ENCODE assay signal across 12 cellular contexts in the genomic region with DNA sequence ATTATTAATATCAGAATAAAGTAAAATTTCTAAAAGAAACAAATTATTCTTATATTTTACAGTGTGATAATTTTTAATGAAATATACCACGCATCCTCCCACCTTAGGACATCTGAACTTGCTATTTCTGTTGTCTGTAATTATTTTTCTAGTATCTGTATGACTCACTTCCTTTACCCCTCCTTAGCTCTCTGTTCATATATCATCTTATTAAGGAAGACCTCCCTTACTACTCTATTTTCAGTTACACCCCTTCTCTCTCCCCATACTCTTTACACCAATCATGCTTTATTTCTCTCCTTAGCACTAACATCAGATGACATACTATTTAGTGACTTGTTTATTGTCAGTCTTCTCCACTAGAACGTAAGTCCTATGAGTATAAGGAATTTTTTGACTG. TPM values are rescaled to one million over a fixed set of nuclear protein-coding genes. Genes with fewer than 3 reads are reported as not detected.
DNase-seq lines count a peak whose midpoint lies in the region; ATAC-seq lines count a peak whose summit lies in the region.
"Had no signal": no experiment of that assay in that cellular context is flagged by ENCODE, and none has a peak within 500 bp of the region (broad histone marks: within the 10 kb centered on the region; RNA-seq: fewer than 3 reads in every experiment).

No MANE protein-coding gene starts in this region.

- H3K4me3 Mint-ChIP-seq in activated T-cell treated with anti-CD3 and anti-CD28 coated beads, Interleukin-2, amount 50 U/mL, for 24 hours: no peak overlapping the region
- H3K4me3 Mint-ChIP-seq in stimulated activated naive CD8-positive, alpha-beta T cell treated with anti-CD3 and anti-CD28 coated beads, Interleukin-15, amount 100 ng/mL, for 72 hours: no peak overlapping the region

- H3K27ac Mint-ChIP-seq in activated T-cell treated with anti-CD3 and anti-CD28 coated beads, Interleukin-2, amount 50 U/mL, for 24 hours: peak overlapping the region; percentile 12
- no peak overlapping the region for H3K27ac Mint-ChIP-seq in stimulated activated naive CD8-positive, alpha-beta T cell treated with anti-CD3 and anti-CD28 coated beads, Interleukin-15, amount 100 ng/mL, for 72 hours

- no peaks in the 10 kb centered on the region for H3K9me3 Mint-ChIP-seq in activated T-cell treated with anti-CD3 and anti-CD28 coated beads, Interleukin-2, amount 50 U/mL, for 24 hours
- H3K9me3 Mint-ChIP-seq in stimulated activated naive CD8-positive, alpha-beta T cell treated with anti-CD3 and anti-CD28 coated beads, Interleukin-15, amount 100 ng/mL, for 72 hours: no peaks in the 10 kb centered on the region

- DNase-seq in activated T-cell treated with anti-CD3 and anti-CD28 coated beads, Interleukin-2, amount 50 U/mL, for 24 hours: no peak
- DNase-seq in activated T-cell treated with anti-CD3 and anti-CD28 coated beads, Interleukin-2, amount 50 U/mL, for 1 hour: no peak
- DNase-seq in HT1080 (ENCODE audit: low read depth): peak; percentile 39
- DNase-seq in stimulated activated naive CD8-positive, alpha-beta T cell treated with anti-CD3 and anti-CD28 coated beads, Interleukin-15, amount 100 ng/mL, for 72 hours: no peak
- DNase-seq in GM19238 (ENCODE audit: insufficient read length, low spot score): no peak
- no peak for DNase-seq in HPDE6-E6E7 (ENCODE audit: extremely low spot score)
- no peak for DNase-seq in NCI-H510A treated with DMSO at 0.1 percent for 48 hours (lab: John Stamatoyannopoulos, UW)
- DNase-seq: right cardiac atrium; stimulated activated naive CD4-positive, alpha-beta T cell treated with Interleukin-2 at 50 U/mL for 16 hours had no signal

- H3K36me3 Mint-ChIP-seq in activated T-cell treated with anti-CD3 and anti-CD28 coated beads, Interleukin-2, amount 50 U/mL, for 24 hours (ENCODE audit: low read depth): peaks cover 71% of the 10 kb centered on the region

- peak; percentile 81 for ATAC-seq in HG02642 (IDR thresholded peaks at IDR 0.05; ENCODE audit: poor library complexity, unreplicated experiment)
- peak; percentile 62 for ATAC-seq in stimulated activated naive CD8-positive, alpha-beta T cell treated with anti-CD3 and anti-CD28 coated beads, Interleukin-15, amount 100 ng/mL, for 72 hours
- ATAC-seq: right cardiac atrium had no signal

- peaks cover 14% of the 10 kb centered on the region for H3K4me1 Mint-ChIP-seq in activated T-cell treated with anti-CD3 and anti-CD28 coated beads, Interleukin-2, amount 50 U/mL, for 24 hours (ENCODE audit: low read depth)
- peaks cover 13% of the 10 kb centered on the region for H3K4me1 Mint-ChIP-seq in stimulated activated naive CD8-positive, alpha-beta T cell treated with anti-CD3 and anti-CD28 coated beads, Interleukin-15, amount 100 ng/mL, for 72 hours

- no peaks in the 10 kb centered on the region for H3K27me3 Mint-ChIP-seq in activated T-cell treated with anti-CD3 and anti-CD28 coated beads, Interleukin-2, amount 50 U/mL, for 24 hours
- H3K27me3 Mint-ChIP-seq in stimulated activated naive CD8-positive, alpha-beta T cell treated with anti-CD3 and anti-CD28 coated beads, Interleukin-15, amount 100 ng/mL, for 72 hours: no peaks in the 10 kb centered on the region

RNA-seq across cellular contexts. Expression of gene C12orf50, which starts 34.2 kb away (rescaled TPM):
- total RNA-seq in HT1080 (2014; rRNA removed; shearing (Covaris generic)): not detected in 2 replicates
- 0.10 and 0.20 TPM in 2 replicates for polyA plus RNA-seq in HT1080 (2015; cell fraction: cytosol; rRNA removed)
- not detected in 2 replicates for polyA plus RNA-seq in HT1080 (2015; cell fraction: nucleus; rRNA removed)
- total RNA-seq: breast epithelium had no signal
- polyA plus RNA-seq: AG04450, right cardiac atrium had no signal
